ENCODE assay signal across 29 cellular contexts in the genomic region with DNA sequence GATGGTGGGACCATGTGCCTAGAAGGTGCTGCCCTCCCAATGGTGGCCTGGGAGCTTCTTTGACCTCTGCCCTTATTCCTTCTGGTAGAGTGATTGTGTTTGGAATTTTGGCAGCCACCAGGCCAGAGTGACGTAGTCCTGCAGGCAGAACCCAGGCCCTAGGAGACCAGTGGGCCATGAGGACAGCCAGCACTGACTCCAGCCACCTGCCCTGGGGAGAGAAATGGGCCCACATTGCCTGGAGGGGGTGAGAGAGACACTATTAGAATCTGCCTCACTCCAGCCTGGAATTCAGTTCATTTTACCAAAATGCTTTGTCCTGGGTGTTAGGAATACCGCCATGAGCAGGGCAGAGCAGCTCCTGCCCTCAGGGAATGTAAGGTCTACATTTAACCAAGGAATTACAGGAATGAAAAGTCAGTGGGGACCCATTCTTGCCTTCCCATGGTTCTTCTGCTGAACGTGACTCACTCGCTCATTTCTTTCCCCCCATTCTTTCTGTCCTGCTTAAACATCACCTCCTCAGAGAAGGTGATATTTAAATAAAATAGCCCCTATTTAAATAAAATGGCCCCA. TPM values are rescaled to one million over a fixed set of nuclear protein-coding genes. Genes with fewer than 3 reads are reported as not detected.
"Had no signal": no experiment of that assay in that cellular context is flagged by ENCODE, and none has a peak within 500 bp of the region (broad histone marks: within the 10 kb centered on the region; RNA-seq: fewer than 3 reads in every experiment).

No MANE protein-coding gene starts in this region.

- H3K9me3 ChIP-seq: gastrocnemius medialis, lower lobe of right lung, mucosa of descending colon, sigmoid colon, stomach, thyroid gland, upper lobe of right lung had no signal

- H3K4me2 ChIP-seq: smooth muscle cell had no signal

- H3K36me3 ChIP-seq: cardiac muscle cell, gastrocnemius medialis, lower lobe of right lung, sigmoid colon, stomach, thyroid gland, upper lobe of right lung had no signal

- H3K27ac ChIP-seq: cardiac muscle cell, coronary artery, lower lobe of right lung, sigmoid colon, stomach, thyroid gland, upper lobe of right lung had no signal

- DNase-seq: activated CD4-positive, alpha-beta T cell treated with anti-CD3 and anti-CD28 coated beads for 36 hours; activated CD4-positive, CD25-positive, alpha-beta regulatory T cell; activated CD8-positive, alpha-beta memory T cell treated with anti-CD3 and anti-CD28 coated beads, Interleukin-2, amount 10 ng/mL, durations not matched to agents 7 days and 5 days; activated CD8-positive, alpha-beta T cell treated with anti-CD3 and anti-CD28 coated beads, Interleukin-2, amount 10 ng/mL, durations not matched to agents 7 days and 5 days; activated T-cell treated with anti-CD3 and anti-CD28 coated beads, Interleukin-2, amount 50 U/mL, for 48 hours; aorta; effector memory CD8-positive, alpha-beta T cell; erythroblast; gastrocnemius medialis; glutamatergic neuron; hippocampal formation; kidney; lower lobe of right lung; mucosa of descending colon; sigmoid colon; stimulated activated CD4-positive, alpha-beta T cell treated with anti-CD3 and anti-CD28 coated beads, Interleukin-15, amount 100 ng/mL, for 24 hours; stimulated activated CD4-positive, alpha-beta T cell treated with anti-CD3 and anti-CD28 coated beads, Interleukin-2, amount 100 ng/mL, for 24 hours; stimulated activated naive B cell treated with anti-CD40 and anti-IgM and Interleukin-4, amounts not matched to agents 10 μg/mL and 1 μg/mL and 100 μg/mL, for 72 hours; stomach; T-helper 1 cell; thyroid gland; upper lobe of right lung had no signal

- H3K27me3 ChIP-seq: thyroid gland had no signal

- H3K4me3 ChIP-seq: cardiac muscle cell, coronary artery, gastrocnemius medialis, lower lobe of right lung, mucosa of descending colon, sigmoid colon, smooth muscle cell, stomach, thyroid gland, upper lobe of right lung had no signal

RNA-seq across cellular contexts. Expression of gene KIF12, which starts 50.8 kb away (rescaled TPM):
- total RNA-seq: activated CD4-positive, alpha-beta T cell treated with anti-CD3 and anti-CD28 coated beads for 36 hours; activated CD8-positive, alpha-beta memory T cell treated with anti-CD3 and anti-CD28 coated beads, Interleukin-2, amount 10 ng/mL, durations not matched to agents 7 days and 5 days; activated CD8-positive, alpha-beta T cell treated with anti-CD3 and anti-CD28 coated beads, Interleukin-2, amount 10 ng/mL, durations not matched to agents 7 days and 5 days; activated T-helper 2 cell treated with anti-CD3 and anti-CD28 coated beads, Interferon-gamma antibody, Interleukin-2, Interleukin-4, amounts not matched to agents 10 μg/mL and 5 μg/mL and 100 μg/mL, durations not matched to agents 14 hours and 24 hours and 36 hours; aorta; gastrocnemius medialis; myocyte; natural killer cell treated with Interleukin-12 subunit alpha and Interleukin-12 subunit beta and Interleukin-15 and Interleukin-18, amount 100 ng/mL, for 72 hours; posterior vena cava; smooth muscle cell had no signal
- polyA plus RNA-seq: smooth muscle cell had no signal
